28 cellular contexts compared by ENCODE assay signal in genomic region chr3:139578783-139579182, GRCh38. TPM values are rescaled to one million over a fixed set of nuclear protein-coding genes. Genes with fewer than 3 reads are reported as not detected.
"Had no signal": no experiment of that assay in that cellular context is flagged by ENCODE, and none has a peak within 500 bp of the region (broad histone marks: within the 10 kb centered on the region; RNA-seq: fewer than 3 reads in every experiment).

No MANE protein-coding gene starts in this region.

- H3K27me3 Mint-ChIP-seq: activated CD4-positive, alpha-beta memory T cell treated with anti-CD3 and anti-CD28 coated beads for 36 hours; activated naive CD8-positive, alpha-beta T cell had no signal

- H3K27ac ChIP-seq: brain microvascular endothelial cell, esophagus squamous epithelium, gastroesophageal sphincter, heart right ventricle had no signal

- H3K27ac Mint-ChIP-seq: activated CD4-positive, alpha-beta memory T cell treated with anti-CD3 and anti-CD28 coated beads for 36 hours; activated naive CD8-positive, alpha-beta T cell; activated T-helper 17 cell treated with anti-CD3 and anti-CD28 coated beads, Interleukin-2, amount 50 U/mL, for 72 hours; effector memory CD8-positive, alpha-beta T cell; T-helper 17 cell; T-helper 2 cell treated with Interferon-gamma antibody and Interleukin-4, amounts not matched to agents 5 μg/mL and 100 μg/mL, for 36 hours had no signal

- H3K4me1 Mint-ChIP-seq: activated T-helper 17 cell treated with anti-CD3 and anti-CD28 coated beads, Interleukin-2, amount 50 U/mL, for 72 hours had no signal

- DNase-seq: activated CD4-positive, alpha-beta memory T cell treated with anti-CD3 and anti-CD28 coated beads for 36 hours; activated CD4-positive, alpha-beta T cell treated with anti-CD3 and anti-CD28 coated beads for 1 hour; activated CD4-positive, alpha-beta T cell treated with anti-CD3 and anti-CD28 coated beads for 4 hours; activated CD4-positive, alpha-beta T cell treated with anti-CD3 and anti-CD28 coated beads, Interleukin-2, amount 50 U/mL, for 1 hour; activated effector memory CD4-positive, alpha-beta T cell treated with Interleukin-2 at 50 U/mL for 16 hours; activated gamma-delta T cell treated with Interleukin-2 at 50 U/mL for 16 hours; activated naive CD4-positive, alpha-beta T cell treated with anti-CD3 and anti-CD28 coated beads, Interleukin-2, amount 50 U/mL, for 16 hours; activated naive CD4-positive, alpha-beta T cell treated with Interleukin-2 at 50 U/mL for 16 hours; activated T-cell treated with anti-CD3 and anti-CD28 coated beads, Interleukin-2, amount 50 U/mL, for 4 hours; amniotic stem cell; anterior cingulate cortex; brain microvascular endothelial cell; caudate nucleus; cortex of kidney; dermis blood vessel endothelial cell; effector CD4-positive, alpha-beta T cell; effector memory CD8-positive, alpha-beta T cell; erythroblast; esophagus squamous epithelium; foreskin melanocyte; heart right ventricle; T-helper 1 cell; T-helper 17 cell; T1000 had no signal

- H3K9me3 Mint-ChIP-seq: activated CD4-positive, alpha-beta memory T cell treated with anti-CD3 and anti-CD28 coated beads for 36 hours; activated T-cell treated with anti-CD3 and anti-CD28 coated beads, Interleukin-2, amount 50 U/mL, for 4 hours; activated T-helper 17 cell treated with anti-CD3 and anti-CD28 coated beads, Interleukin-2, amount 50 U/mL, for 72 hours; effector memory CD8-positive, alpha-beta T cell; T-helper 2 cell treated with Interferon-gamma antibody and Interleukin-4, amounts not matched to agents 5 μg/mL and 100 μg/mL, for 36 hours had no signal

- H3K4me3 Mint-ChIP-seq: activated CD4-positive, alpha-beta memory T cell treated with anti-CD3 and anti-CD28 coated beads for 36 hours; activated naive CD8-positive, alpha-beta T cell; activated T-cell treated with anti-CD3 and anti-CD28 coated beads, Interleukin-2, amount 50 U/mL, for 4 hours; activated T-helper 17 cell treated with anti-CD3 and anti-CD28 coated beads, Interleukin-2, amount 50 U/mL, for 72 hours; effector memory CD8-positive, alpha-beta T cell; T-helper 17 cell; T-helper 2 cell treated with Interferon-gamma antibody and Interleukin-4, amounts not matched to agents 5 μg/mL and 100 μg/mL, for 36 hours had no signal

- ATAC-seq: activated T-cell treated with anti-CD3 and anti-CD28 coated beads, Interleukin-2, amount 50 U/mL, for 4 hours; activated T-helper 17 cell treated with anti-CD3 and anti-CD28 coated beads, Interleukin-2, amount 50 U/mL, for 72 hours; effector memory CD8-positive, alpha-beta T cell; gastroesophageal sphincter; heart right ventricle; T-helper 17 cell had no signal

- H3K9me3 ChIP-seq: esophagus squamous epithelium, gastroesophageal sphincter, heart right ventricle had no signal

- H3K36me3 Mint-ChIP-seq: activated CD4-positive, alpha-beta memory T cell treated with anti-CD3 and anti-CD28 coated beads for 36 hours had no signal

- H3K27me3 ChIP-seq: brain microvascular endothelial cell, esophagus squamous epithelium, gastroesophageal sphincter, heart right ventricle had no signal

- H3K4me3 ChIP-seq: esophagus squamous epithelium, gastroesophageal sphincter, heart right ventricle had no signal

- H3K36me3 ChIP-seq: brain microvascular endothelial cell had no signal

RNA-seq across cellular contexts. Expression of gene RBP1, which starts 39.2 kb away (rescaled TPM):
- total RNA-seq: activated CD4-positive, alpha-beta memory T cell treated with anti-CD3 and anti-CD28 coated beads for 36 hours; activated T-helper 17 cell treated with anti-CD3 and anti-CD28 coated beads, Interleukin-2, amount 50 U/mL, for 72 hours; T-helper 17 cell had no signal
